Comparison of ENCODE assay signal across 22 cellular contexts in the genomic region with DNA sequence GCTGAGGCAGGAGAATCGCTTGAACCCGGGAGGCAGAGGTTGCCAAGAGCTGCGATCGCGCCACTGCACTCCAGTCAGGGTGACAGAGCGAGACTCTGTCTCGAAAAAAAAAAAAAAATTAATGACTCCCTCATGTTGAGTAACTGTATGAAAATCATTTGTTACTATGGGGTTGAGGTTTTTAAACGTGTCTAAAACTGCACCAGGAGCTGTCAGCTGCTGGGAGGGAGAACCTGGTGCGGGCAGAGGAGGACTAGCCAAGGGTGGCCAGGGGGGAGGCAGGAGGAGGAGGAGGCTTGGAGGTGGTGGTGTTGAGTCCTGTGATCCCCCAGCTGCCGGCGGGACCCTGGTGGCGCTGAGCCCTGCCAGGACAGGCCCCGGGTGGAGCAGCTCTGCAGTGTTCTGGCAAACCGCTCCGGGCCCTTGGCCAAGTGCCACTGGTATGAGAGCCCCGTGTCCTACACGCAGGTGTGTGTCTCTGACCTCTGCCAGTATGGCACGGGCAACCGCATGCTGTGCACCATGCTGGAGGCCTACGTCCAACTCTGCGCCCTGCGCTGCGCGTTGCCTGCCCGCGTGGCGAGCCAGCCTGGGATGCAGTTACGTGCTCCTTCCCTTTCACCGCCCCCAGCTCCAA. TPM values are rescaled to one million over a fixed set of nuclear protein-coding genes. Genes with fewer than 3 reads are reported as not detected.
DNase-seq lines count a peak whose midpoint lies in the region; ATAC-seq, FAIRE-seq and TF ChIP-seq lines count a peak whose summit lies in the region.
"Had no signal": no experiment of that assay in that cellular context is flagged by ENCODE, and none has a peak within 500 bp of the region (broad histone marks: within the 10 kb centered on the region; RNA-seq: fewer than 3 reads in every experiment).

No MANE protein-coding gene starts in this region.

- H4K91ac ChIP-seq in H1 (replicated peaks; ENCODE audit: insufficient read length, low read length): no peak overlapping the region

- no peaks in the 10 kb centered on the region for H3K4me1 Mint-ChIP-seq in stimulated activated naive CD8-positive, alpha-beta T cell treated with anti-CD3 and anti-CD28 coated beads, Interleukin-15, amount 100 ng/mL, for 72 hours
- no peaks in the 10 kb centered on the region for H3K4me1 Mint-ChIP-seq in activated T-helper 2 cell treated with anti-CD3 and anti-CD28 coated beads, Interferon-gamma antibody, Interleukin-2, Interleukin-4, amounts not matched to agents 10 μg/mL and 5 μg/mL and 100 μg/mL, durations not matched to agents 14 hours and 24 hours and 36 hours (ENCODE audit: low read depth)
- H3K4me1 Mint-ChIP-seq: activated CD4-positive, alpha-beta T cell treated with anti-CD3 and anti-CD28 coated beads, Interleukin-2, amount 10 ng/mL, durations not matched to agents 24 days and 14 days; central memory CD8-positive, alpha-beta T cell; neural progenitor cell had no signal

- no peak for DNase-seq in stimulated activated naive CD8-positive, alpha-beta T cell treated with anti-CD3 and anti-CD28 coated beads, Interleukin-15, Interleukin-2, amounts not matched to agents 100 U/mL and 50 U/mL, for 24 hours
- no peak for DNase-seq in stimulated activated naive CD8-positive, alpha-beta T cell treated with anti-CD3 and anti-CD28 coated beads, Interleukin-15, amount 100 ng/mL, for 72 hours
- DNase-seq in H1 (ENCODE audit: low read depth in 1 of 2, low spot score in 2 of 2) (no peak), mucosa of descending colon (no peak), D721Med (ENCODE audit: insufficient read length, low spot score) (no peak), SKM-1 (lab: John Stamatoyannopoulos, UW; ENCODE audit: unreplicated experiment) (no peak)
- no peak for DNase-seq in activated T-helper 2 cell treated with anti-CD3 and anti-CD28 coated beads, Interferon-gamma antibody, Interleukin-2, Interleukin-4, amounts not matched to agents 10 μg/mL and 5 μg/mL and 100 μg/mL, durations not matched to agents 14 hours and 24 hours and 36 hours (ENCODE audit: low spot score)
- DNase-seq: activated CD4-positive, alpha-beta T cell treated with anti-CD3 and anti-CD28 coated beads, Interleukin-2, amount 10 ng/mL, durations not matched to agents 24 days and 14 days; activated T-cell treated with anti-CD3 and anti-CD28 coated beads for 4 hours; gastrocnemius medialis; NCI-H1048; NCI-H446 treated with DMSO at 0.1 percent for 48 hours; SK-N-SH; stimulated activated CD4-positive, alpha-beta T cell treated with anti-CD3 and anti-CD28 coated beads, Interleukin-2, amount 100 ng/mL, for 48 hours; stimulated activated CD8-positive, alpha-beta memory T cell treated with anti-CD3 and anti-CD28 coated beads, Interleukin-4, amount 100 ng/mL, for 48 hours had no signal

- no peak overlapping the region for H3K4me2 ChIP-seq in H1 (ENCODE audit: insufficient read depth in 1 of 2, low read depth in 2 of 2, low read length in 2 of 2)
- H3K4me2 ChIP-seq: neural progenitor cell, SK-N-SH had no signal

- H3K4me1 ChIP-seq in H1 (replicated peaks in 1 of 4; ENCODE audit: control insufficient read depth in 3 of 4, insufficient read depth in 4 of 4, low read length in 3 of 4) (peaks cover 0 to 3% (median 1%) of the 10 kb centered on the region in 4 experiments; a peak in 3 of 7 replicates), mucosa of descending colon (ENCODE audit: low read depth) (no peaks in the 10 kb centered on the region)
- H3K4me1 ChIP-seq: gastrocnemius medialis, neural progenitor cell, upper lobe of left lung had no signal

- H3K27ac ChIP-seq in H1 (ENCODE audit: low read depth, low read length): no peak overlapping the region
- H3K27ac ChIP-seq: gastrocnemius medialis, neural progenitor cell, upper lobe of left lung had no signal

- H3K9me3 Mint-ChIP-seq in stimulated activated naive CD8-positive, alpha-beta T cell treated with anti-CD3 and anti-CD28 coated beads, Interleukin-15, amount 100 ng/mL, for 72 hours: no peaks in the 10 kb centered on the region
- no peaks in the 10 kb centered on the region for H3K9me3 Mint-ChIP-seq in activated T-helper 2 cell treated with anti-CD3 and anti-CD28 coated beads, Interferon-gamma antibody, Interleukin-2, Interleukin-4, amounts not matched to agents 10 μg/mL and 5 μg/mL and 100 μg/mL, durations not matched to agents 14 hours and 24 hours and 36 hours
- H3K9me3 Mint-ChIP-seq: activated CD4-positive, alpha-beta T cell treated with anti-CD3 and anti-CD28 coated beads, Interleukin-2, amount 10 ng/mL, durations not matched to agents 24 days and 14 days; central memory CD8-positive, alpha-beta T cell; neural progenitor cell had no signal

- TF ChIP-seq POLR2A in H1 (IDR thresholded peaks at IDR 0.05; ENCODE audit: control extremely low read depth in 1 of 2, low read depth in 2 of 2, low read length in 2 of 2): no peak

- no peak overlapping the region for H3K4ac ChIP-seq in H1 (replicated peaks; ENCODE audit: insufficient read length, low read depth, low read length)

- no peak overlapping the region for H3K18ac ChIP-seq in H1 (ENCODE audit: extremely low read depth, low read length)

- no peak for TF ChIP-seq EP300 in H1 (IDR thresholded peaks at IDR 0.05; ENCODE audit: borderline replicate concordance in 1 of 2, low read depth in 2 of 2, low read length in 2 of 2)

- TF ChIP-seq RAD21 in H1 (IDR thresholded peaks at IDR 0.05 in 1 of 2, conservative IDR thresholded peaks at IDR 0.05 in 1 of 2; ENCODE audit: low read depth in 2 of 2, low read length in 2 of 2): no peak

- intact Hi-C loops in mucosa of descending colon (cut with DNase I, micrococcal nuclease): no loop called here
- intact Hi-C loops in activated T-helper 2 cell treated with anti-CD3 and anti-CD28 coated beads, Interferon-gamma antibody, Interleukin-2, Interleukin-4, amounts not matched to agents 10 μg/mL and 5 μg/mL and 100 μg/mL, durations not matched to agents 14 hours and 24 hours and 36 hours (cut with micrococcal nuclease): no loop called here

- H3K36me3 ChIP-seq in H1 (ENCODE audit: control insufficient read depth in 2 of 4, insufficient read depth in 4 of 4, low read length in 3 of 4) (no peaks in the 10 kb centered on the region), mucosa of descending colon (ENCODE audit: low read depth) (no peaks in the 10 kb centered on the region)
- H3K36me3 ChIP-seq: gastrocnemius medialis, neural progenitor cell, upper lobe of left lung had no signal

- no peaks in the 10 kb centered on the region for H3K27me3 Mint-ChIP-seq in stimulated activated naive CD8-positive, alpha-beta T cell treated with anti-CD3 and anti-CD28 coated beads, Interleukin-15, amount 100 ng/mL, for 72 hours
- H3K27me3 Mint-ChIP-seq in activated T-helper 2 cell treated with anti-CD3 and anti-CD28 coated beads, Interferon-gamma antibody, Interleukin-2, Interleukin-4, amounts not matched to agents 10 μg/mL and 5 μg/mL and 100 μg/mL, durations not matched to agents 14 hours and 24 hours and 36 hours (ENCODE audit: low read depth): no peaks in the 10 kb centered on the region
- H3K27me3 Mint-ChIP-seq: activated naive CD8-positive, alpha-beta T cell; central memory CD8-positive, alpha-beta T cell had no signal

- H3K27ac Mint-ChIP-seq in stimulated activated naive CD8-positive, alpha-beta T cell treated with anti-CD3 and anti-CD28 coated beads, Interleukin-15, amount 100 ng/mL, for 72 hours: no peak overlapping the region
- H3K27ac Mint-ChIP-seq in activated T-helper 2 cell treated with anti-CD3 and anti-CD28 coated beads, Interferon-gamma antibody, Interleukin-2, Interleukin-4, amounts not matched to agents 10 μg/mL and 5 μg/mL and 100 μg/mL, durations not matched to agents 14 hours and 24 hours and 36 hours: no peak overlapping the region
- H3K27ac Mint-ChIP-seq: activated CD4-positive, alpha-beta T cell treated with anti-CD3 and anti-CD28 coated beads, Interleukin-2, amount 10 ng/mL, durations not matched to agents 24 days and 14 days; activated naive CD8-positive, alpha-beta T cell; neural progenitor cell had no signal

- H2AK5ac ChIP-seq in H1 (ENCODE audit: low read depth, low read length): no peak overlapping the region

- H3K4me3 ChIP-seq in H1 (ENCODE audit: extremely low read depth in 1 of 4, insufficient read depth in 2 of 4, low read depth in 3 of 4, low read length in 4 of 4) (no peak overlapping the region), mucosa of descending colon (no peak overlapping the region)
- H3K4me3 ChIP-seq: gastrocnemius medialis, neural progenitor cell, upper lobe of left lung had no signal

- no peaks in the 10 kb centered on the region for H4K20me1 ChIP-seq in H1 (replicated peaks in 1 of 2; ENCODE audit: control insufficient read depth in 1 of 2, insufficient read depth in 2 of 2, low read length in 2 of 2)

- TF ChIP-seq CTCF in H1 (IDR thresholded peaks at IDR 0.05; ENCODE audit: control extremely low read depth in 1 of 3, insufficient read depth in 1 of 3, low read depth in 1 of 3, low read length in 3 of 3) (no peak), mucosa of descending colon (IDR thresholded peaks at IDR 0.05) (no peak), D721Med (IDR thresholded peaks at IDR 0.05; ENCODE audit: insufficient read depth, missing control alignments) (no peak)

- H3K56ac ChIP-seq in H1 (replicated peaks; ENCODE audit: insufficient read length, low read depth, low read length): no peak overlapping the region

- H4K8ac ChIP-seq in H1 (ENCODE audit: extremely low read depth, insufficient read depth, low read length): no peak overlapping the region

- no peaks in the 10 kb centered on the region for H3K27me3 ChIP-seq in H1 (replicated peaks in 1 of 4; ENCODE audit: control insufficient read depth in 3 of 4, extremely low read depth in 1 of 4, insufficient read depth in 3 of 4, low read length in 3 of 4)
- H3K27me3 ChIP-seq: gastrocnemius medialis, neural progenitor cell, upper lobe of left lung had no signal

- H2BK12ac ChIP-seq in H1 (ENCODE audit: low read depth, low read length): peak overlapping the region; percentile 18; the same call in 1 of the 2 replicates

- POLR2A ChIA-PET in H1 (lab: Charles Lee; ENCODE audit: partially characterized antibody): interaction anchor here (0.7 to 1.3 kb wide), 4 partner anchors 8 to 18 kb away, joined by 3 to 4 read pairs (median 4); no protein-coding TSS in a partner anchor

- peaks cover 2% of the 10 kb centered on the region; the same call in 1 of the 2 replicates for H3K23me2 ChIP-seq in H1 (ENCODE audit: low read depth, low read length)

- no peak overlapping the region for H2AFZ ChIP-seq in H1 (ENCODE audit: low read length)
- H2AFZ ChIP-seq: neural progenitor cell had no signal

- no peak overlapping the region for H2BK15ac ChIP-seq in H1 (ENCODE audit: low read length)

- no peak overlapping the region for H3K4me3 Mint-ChIP-seq in stimulated activated naive CD8-positive, alpha-beta T cell treated with anti-CD3 and anti-CD28 coated beads, Interleukin-15, amount 100 ng/mL, for 72 hours
- H3K4me3 Mint-ChIP-seq in activated T-helper 2 cell treated with anti-CD3 and anti-CD28 coated beads, Interferon-gamma antibody, Interleukin-2, Interleukin-4, amounts not matched to agents 10 μg/mL and 5 μg/mL and 100 μg/mL, durations not matched to agents 14 hours and 24 hours and 36 hours (ENCODE audit: low read depth): no peak overlapping the region
- H3K4me3 Mint-ChIP-seq: activated CD4-positive, alpha-beta T cell treated with anti-CD3 and anti-CD28 coated beads, Interleukin-2, amount 10 ng/mL, durations not matched to agents 24 days and 14 days; activated naive CD8-positive, alpha-beta T cell; central memory CD8-positive, alpha-beta T cell; neural progenitor cell had no signal

- H3K79me2 ChIP-seq in H1 (ENCODE audit: control insufficient read depth in 1 of 2, insufficient read depth in 2 of 2, low read length in 2 of 2): no peaks in the 10 kb centered on the region

- no peak overlapping the region for H2BK5ac ChIP-seq in H1 (ENCODE audit: low read depth, low read length)

- ATAC-seq in stimulated activated naive CD8-positive, alpha-beta T cell treated with anti-CD3 and anti-CD28 coated beads, Interleukin-15, Interleukin-2, amounts not matched to agents 100 U/mL and 50 U/mL, for 24 hours: peak; percentile 32
- no peak for ATAC-seq in stimulated activated naive CD8-positive, alpha-beta T cell treated with anti-CD3 and anti-CD28 coated beads, Interleukin-15, amount 100 ng/mL, for 72 hours
- ATAC-seq in mucosa of descending colon (peak; percentile 24), GM19395 (IDR thresholded peaks at IDR 0.05; ENCODE audit: unreplicated experiment) (no peak)
- ATAC-seq: gastrocnemius medialis had no signal

- no peak overlapping the region for H4K5ac ChIP-seq in H1 (ENCODE audit: insufficient read length, low read depth, low read length)

- H3K9me3 ChIP-seq in H1 (ENCODE audit: insufficient read depth in 2 of 2, low read depth in 1 of 2, low read length in 1 of 2) (no peaks in the 10 kb centered on the region), mucosa of descending colon (no peaks in the 10 kb centered on the region)
- H3K9me3 ChIP-seq: gastrocnemius medialis, SK-N-SH, upper lobe of left lung had no signal

- H2BK120ac ChIP-seq in H1 (replicated peaks; ENCODE audit: low read depth, low read length): no peak overlapping the region

- no peak overlapping the region for H2BK20ac ChIP-seq in H1 (ENCODE audit: low read length)

- H3K36me3 Mint-ChIP-seq in activated T-helper 2 cell treated with anti-CD3 and anti-CD28 coated beads, Interferon-gamma antibody, Interleukin-2, Interleukin-4, amounts not matched to agents 10 μg/mL and 5 μg/mL and 100 μg/mL, durations not matched to agents 14 hours and 24 hours and 36 hours (ENCODE audit: low read depth): no peaks in the 10 kb centered on the region
- H3K36me3 Mint-ChIP-seq: activated naive CD8-positive, alpha-beta T cell; neural progenitor cell had no signal

- no peak overlapping the region for H3K9ac ChIP-seq in H1 (replicated peaks in 1 of 4; ENCODE audit: extremely low read depth in 1 of 4, low read depth in 3 of 4, low read length in 3 of 4)
- H3K9ac ChIP-seq: neural progenitor cell, SK-N-SH had no signal

- CTCF ChIA-PET in H1 (lab: Charles Lee; ENCODE audit: partially characterized antibody): interaction anchor here (0.6 to 3.4 kb wide), 9 partner anchors 10 to 56 kb away, joined by 3 to 19 read pairs (median 6); a partner anchor contains a TSS

- no peak overlapping the region for H3K14ac ChIP-seq in H1 (ENCODE audit: insufficient read length)

- 96% methylated on average over 29 of the region's 29 CpGs; no CpG with 5 or more reads in 1 of the 2 experiments for WGBS in H1 (ENCODE audit: extremely low coverage in 1 of 2, insufficient coverage in 1 of 2, insufficient read length in 1 of 2, insufficient replicate concordance in 2 of 2, low coverage in 1 of 2, low lambda C conversion rate in 2 of 2, missing lambda C conversion rate in 1 of 2), 2 experiments

- FAIRE-seq in H1 (lab: Jason Lieb, UNC) (no peak), D721Med (lab: Jason Lieb, UNC) (no peak)
- FAIRE-seq: GM18507 had no signal

- no peak overlapping the region for H3K23ac ChIP-seq in H1 (ENCODE audit: insufficient read length)

- no peaks in the 10 kb centered on the region for H3K79me1 ChIP-seq in H1 (ENCODE audit: low read depth, low read length)

RNA-seq across cellular contexts. Expression of a gene that starts 17.1 kb away (rescaled TPM):
- total RNA-seq in H1 (2021; fragmentation: NEBNext Ultra II Directional; extraction: Animal tissue kit (Norgen Biotek cat#: 25700)): 0.86 TPM in 1 of 2 replicates, not detected in the other
- 0.09 and 0.33 TPM in 2 replicates for polyA plus RNA-seq in H1 (2011; rRNA removed)
- polyA plus RNA-seq in H1 (2011; cell fraction: cytosol; rRNA removed): 0.22 TPM
- polyA plus RNA-seq in H1 (2011; cell fraction: nucleus; rRNA removed): 0.66 TPM
- 0.41 to 0.76 TPM (median 0.57 TPM) in 3 of 4 replicates, not detected in the other for polyA plus RNA-seq in H1 (2012, experiment 1 of 2)
- not detected for polyA plus RNA-seq in H1 (2012, experiment 2 of 2)
- 0.10 TPM for polyA plus RNA-seq in H1 (2013, experiment 1 of 2)
- 0.37 TPM for polyA plus RNA-seq in H1 (2013, experiment 2 of 2)
- 1.5 TPM in 1 of 2 replicates, not detected in the other for polyA minus RNA-seq in H1 (2011; rRNA and poly(A)+ RNA removed)
- not detected for polyA minus RNA-seq in H1 (2011; cell fraction: cytosol; rRNA and poly(A)+ RNA removed)
- not detected for polyA minus RNA-seq in H1 (2011; cell fraction: nucleus; rRNA and poly(A)+ RNA removed)
- total RNA-seq in mucosa of descending colon: 1,000 to 10,000 TPM; 1,086 to 3,973 (median 3,185) TPM
- not detected in 2 replicates for total RNA-seq in activated T-helper 2 cell treated with anti-CD3 and anti-CD28 coated beads, Interferon-gamma antibody, Interleukin-2, Interleukin-4, amounts not matched to agents 10 μg/mL and 5 μg/mL and 100 μg/mL, durations not matched to agents 14 hours and 24 hours and 36 hours
- total RNA-seq: activated CD4-positive, alpha-beta T cell treated with anti-CD3 and anti-CD28 coated beads, Interleukin-2, amount 10 ng/mL, durations not matched to agents 24 days and 14 days had no signal
- polyA plus RNA-seq: AG04450, SK-N-SH had no signal

RNA-seq across cellular contexts. Expression of a gene that starts 36.3 kb away (rescaled TPM):
- 2.0 and 2.9 TPM in 2 replicates for total RNA-seq in H1 (2021; fragmentation: NEBNext Ultra II Directional; extraction: Animal tissue kit (Norgen Biotek cat#: 25700))
- polyA plus RNA-seq in H1 (2011; rRNA removed): 8.2 and 9.4 TPM in 2 replicates
- polyA plus RNA-seq in H1 (2011; cell fraction: cytosol; rRNA removed): 9.4 TPM
- 32.9 TPM for polyA plus RNA-seq in H1 (2011; cell fraction: nucleus; rRNA removed)
- polyA plus RNA-seq in H1 (2012, experiment 1 of 2): 5.6 to 9.8 TPM (median 8.1 TPM) in 4 replicates
- 2.6 TPM for polyA plus RNA-seq in H1 (2012, experiment 2 of 2)
- polyA plus RNA-seq in H1 (2013, experiment 1 of 2): 2.1 TPM
- 2.1 TPM for polyA plus RNA-seq in H1 (2013, experiment 2 of 2)
- polyA minus RNA-seq in H1 (2011; rRNA and poly(A)+ RNA removed): 0.88 and 2.1 TPM in 2 replicates
- 0.66 TPM for polyA minus RNA-seq in H1 (2011; cell fraction: cytosol; rRNA and poly(A)+ RNA removed)
- 4.2 TPM for polyA minus RNA-seq in H1 (2011; cell fraction: nucleus; rRNA and poly(A)+ RNA removed)
- 10 to 100 TPM; 14.1 to 38.8 (median 31.1) TPM for total RNA-seq in mucosa of descending colon
- 0.27 TPM in 1 of 2 replicates, not detected in the other for total RNA-seq in activated T-helper 2 cell treated with anti-CD3 and anti-CD28 coated beads, Interferon-gamma antibody, Interleukin-2, Interleukin-4, amounts not matched to agents 10 μg/mL and 5 μg/mL and 100 μg/mL, durations not matched to agents 14 hours and 24 hours and 36 hours

RNA-seq across cellular contexts. Expression of a gene that starts 40.1 kb away (rescaled TPM):
- total RNA-seq in H1 (2021; fragmentation: NEBNext Ultra II Directional; extraction: Animal tissue kit (Norgen Biotek cat#: 25700)): 8.1 and 10.3 TPM in 2 replicates
- 1.6 and 3.3 TPM in 2 replicates for polyA plus RNA-seq in H1 (2011; rRNA removed)
- 2.7 TPM for polyA plus RNA-seq in H1 (2011; cell fraction: cytosol; rRNA removed)
- 6.7 TPM for polyA plus RNA-seq in H1 (2011; cell fraction: nucleus; rRNA removed)
- polyA plus RNA-seq in H1 (2012, experiment 1 of 2): 7.4 to 19.9 TPM (median 15.6 TPM) in 4 replicates
- 4.1 TPM for polyA plus RNA-seq in H1 (2012, experiment 2 of 2)
- 10.4 TPM for polyA plus RNA-seq in H1 (2013, experiment 1 of 2)
- 10.3 TPM for polyA plus RNA-seq in H1 (2013, experiment 2 of 2)
- polyA minus RNA-seq in H1 (2011; rRNA and poly(A)+ RNA removed): 0.49 and 0.69 TPM in 2 replicates
- polyA minus RNA-seq in H1 (2011; cell fraction: cytosol; rRNA and poly(A)+ RNA removed): 2.1 TPM
- 4.1 TPM for polyA minus RNA-seq in H1 (2011; cell fraction: nucleus; rRNA and poly(A)+ RNA removed)
- total RNA-seq in mucosa of descending colon: 10 to 100 TPM; 13.3 to 71.0 (median 15.4) TPM
- total RNA-seq in activated T-helper 2 cell treated with anti-CD3 and anti-CD28 coated beads, Interferon-gamma antibody, Interleukin-2, Interleukin-4, amounts not matched to agents 10 μg/mL and 5 μg/mL and 100 μg/mL, durations not matched to agents 14 hours and 24 hours and 36 hours: 0.71 TPM in 1 of 2 replicates, not detected in the other

RNA-seq across cellular contexts. Expression of a gene that starts 44.5 kb away (rescaled TPM):
- 14.3 and 15.4 TPM in 2 replicates for total RNA-seq in H1 (2021; fragmentation: NEBNext Ultra II Directional; extraction: Animal tissue kit (Norgen Biotek cat#: 25700))
- polyA plus RNA-seq in H1 (2011; rRNA removed): 12.1 and 17.5 TPM in 2 replicates
- polyA plus RNA-seq in H1 (2011; cell fraction: cytosol; rRNA removed): 9.0 TPM
- polyA plus RNA-seq in H1 (2011; cell fraction: nucleus; rRNA removed): 18.6 TPM
- polyA plus RNA-seq in H1 (2012, experiment 1 of 2): 20.2 to 24.4 TPM (median 21.9 TPM) in 4 replicates
- 20.8 TPM for polyA plus RNA-seq in H1 (2012, experiment 2 of 2)
- 22.7 TPM for polyA plus RNA-seq in H1 (2013, experiment 1 of 2)
- polyA plus RNA-seq in H1 (2013, experiment 2 of 2): 23.8 TPM
- 2.2 and 3.6 TPM in 2 replicates for polyA minus RNA-seq in H1 (2011; rRNA and poly(A)+ RNA removed)
- polyA minus RNA-seq in H1 (2011; cell fraction: cytosol; rRNA and poly(A)+ RNA removed): 1.5 TPM
- polyA minus RNA-seq in H1 (2011; cell fraction: nucleus; rRNA and poly(A)+ RNA removed): 3.2 TPM
- 1 to 10 TPM in 1 of 3 donors, not detected in 2; 1.5 TPM for total RNA-seq in mucosa of descending colon
- total RNA-seq in activated T-helper 2 cell treated with anti-CD3 and anti-CD28 coated beads, Interferon-gamma antibody, Interleukin-2, Interleukin-4, amounts not matched to agents 10 μg/mL and 5 μg/mL and 100 μg/mL, durations not matched to agents 14 hours and 24 hours and 36 hours: 0.28 TPM in 1 of 2 replicates, not detected in the other
- polyA plus RNA-seq: AG04450 had no signal

RNA-seq across cellular contexts. Expression of a gene that starts 56.0 kb away (rescaled TPM):
- 99.0 and 104 TPM in 2 replicates for total RNA-seq in H1 (2021; fragmentation: NEBNext Ultra II Directional; extraction: Animal tissue kit (Norgen Biotek cat#: 25700))
- polyA plus RNA-seq in H1 (2011; rRNA removed): 167 and 191 TPM in 2 replicates
- 117 TPM for polyA plus RNA-seq in H1 (2011; cell fraction: cytosol; rRNA removed)
- polyA plus RNA-seq in H1 (2011; cell fraction: nucleus; rRNA removed): 131 TPM
- 113 to 185 TPM (median 177 TPM) in 4 replicates for polyA plus RNA-seq in H1 (2012, experiment 1 of 2)
- polyA plus RNA-seq in H1 (2012, experiment 2 of 2): 175 TPM
- 277 TPM for polyA plus RNA-seq in H1 (2013, experiment 1 of 2)
- polyA plus RNA-seq in H1 (2013, experiment 2 of 2): 347 TPM
- 89.3 and 107 TPM in 2 replicates for polyA minus RNA-seq in H1 (2011; rRNA and poly(A)+ RNA removed)
- polyA minus RNA-seq in H1 (2011; cell fraction: cytosol; rRNA and poly(A)+ RNA removed): 89.5 TPM
- 51.4 TPM for polyA minus RNA-seq in H1 (2011; cell fraction: nucleus; rRNA and poly(A)+ RNA removed)
- total RNA-seq in mucosa of descending colon: 10 to 100 TPM in 2 of 3 donors, 1 to 10 TPM in 1; 9.1 to 20.8 (median 17.9) TPM
- total RNA-seq in activated T-helper 2 cell treated with anti-CD3 and anti-CD28 coated beads, Interferon-gamma antibody, Interleukin-2, Interleukin-4, amounts not matched to agents 10 μg/mL and 5 μg/mL and 100 μg/mL, durations not matched to agents 14 hours and 24 hours and 36 hours: 257 and 271 TPM in 2 replicates

Comparison
In these comparisons a context has a peak if more than half of its experiments do, and no peak if none do; other contexts are left out.
1. ATAC-seq: peak in stimulated activated naive CD8-positive, alpha-beta T cell treated with anti-CD3 and anti-CD28 coated beads, Interleukin-15, Interleukin-2, amounts not matched to agents 100 U/mL and 50 U/mL, for 24 hours (single experiment) and mucosa of descending colon (single experiment); none in stimulated activated naive CD8-positive, alpha-beta T cell treated with anti-CD3 and anti-CD28 coated beads, Interleukin-15, amount 100 ng/mL, for 72 hours (single experiment) and GM19395 (single experiment).
2. RNA of a gene that starts 17.1 kb away (total RNA-seq): 1,086 to 3,973 TPM in mucosa of descending colon; 0.86 TPM in H1 and not detected in activated T-helper 2 cell treated with anti-CD3 and anti-CD28 coated beads, Interferon-gamma antibody, Interleukin-2, Interleukin-4, amounts not matched to agents 10 μg/mL and 5 μg/mL and 100 μg/mL, durations not matched to agents 14 hours and 24 hours and 36 hours; every median in the first group is over 100 times any median in the second.